Comparison of ENCODE assay signal across 1 cellular context in the genomic region with DNA sequence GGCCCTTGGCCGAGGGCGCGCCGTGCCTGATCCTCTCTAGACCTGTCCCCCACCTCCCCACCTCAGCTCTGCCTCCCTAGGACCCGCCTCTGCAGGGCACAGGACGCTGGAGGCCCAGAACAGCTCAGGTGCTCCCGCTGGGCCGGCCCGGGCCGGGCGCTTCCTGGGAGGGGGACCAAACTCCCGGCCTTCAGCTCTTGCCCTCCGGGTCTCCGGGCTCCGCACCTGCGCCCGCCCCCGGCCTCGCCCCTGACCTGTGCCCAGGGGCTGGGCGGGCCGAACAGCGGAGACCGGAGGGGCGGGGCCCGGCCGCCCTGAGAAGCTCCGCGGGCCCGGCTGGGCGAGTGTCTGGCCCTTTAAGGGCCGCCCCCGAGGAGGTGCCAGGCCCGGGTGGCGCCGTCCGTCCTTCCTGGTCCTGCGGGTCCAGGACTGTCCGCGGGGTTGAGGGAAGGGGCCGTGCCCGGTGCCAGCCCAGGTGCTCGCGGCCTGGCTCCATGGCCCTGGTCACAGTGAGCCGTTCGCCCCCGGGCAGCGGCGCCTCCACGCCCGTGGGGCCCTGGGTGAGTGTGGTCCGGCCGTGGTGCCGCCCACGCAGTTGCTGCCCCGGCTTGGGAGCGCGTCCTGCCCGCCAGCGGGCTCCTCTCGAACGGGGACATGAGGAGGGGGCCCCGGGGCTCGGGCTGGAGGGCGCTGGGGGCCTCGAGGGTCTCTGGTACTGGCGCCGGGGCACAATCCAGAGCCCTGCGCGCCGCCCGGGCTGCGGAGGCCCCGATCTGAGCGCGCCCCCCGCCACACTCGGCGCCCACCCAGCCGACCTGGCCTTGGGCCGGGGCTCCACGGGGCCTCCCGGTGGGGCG.
A peak's percentile ranks its signal among the peaks of the same experiment; 100 is the strongest.
TF ChIP-seq lines count a peak whose summit lies in the region.

A gene with protein sequence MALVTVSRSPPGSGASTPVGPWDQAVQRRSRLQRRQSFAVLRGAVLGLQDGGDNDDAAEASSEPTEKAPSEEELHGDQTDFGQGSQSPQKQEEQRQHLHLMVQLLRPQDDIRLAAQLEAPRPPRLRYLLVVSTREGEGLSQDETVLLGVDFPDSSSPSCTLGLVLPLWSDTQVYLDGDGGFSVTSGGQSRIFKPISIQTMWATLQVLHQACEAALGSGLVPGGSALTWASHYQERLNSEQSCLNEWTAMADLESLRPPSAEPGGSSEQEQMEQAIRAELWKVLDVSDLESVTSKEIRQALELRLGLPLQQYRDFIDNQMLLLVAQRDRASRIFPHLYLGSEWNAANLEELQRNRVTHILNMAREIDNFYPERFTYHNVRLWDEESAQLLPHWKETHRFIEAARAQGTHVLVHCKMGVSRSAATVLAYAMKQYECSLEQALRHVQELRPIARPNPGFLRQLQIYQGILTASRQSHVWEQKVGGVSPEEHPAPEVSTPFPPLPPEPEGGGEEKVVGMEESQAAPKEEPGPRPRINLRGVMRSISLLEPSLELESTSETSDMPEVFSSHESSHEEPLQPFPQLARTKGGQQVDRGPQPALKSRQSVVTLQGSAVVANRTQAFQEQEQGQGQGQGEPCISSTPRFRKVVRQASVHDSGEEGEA (plus strand): TSS at position 399 of the 857 bp plus-strand sequence. CDS start 96 bp downstream, at position 495.

TF ChIP-seq in HepG2, 621 proteins besides CTCF, POLR2A, EP300 and RAD21 (continued from another document and continues in another):
- TF ChIP-seq ZNF660 (CRISPR knock-in tag; IDR thresholded peaks at IDR 0.05; ENCODE audit: borderline replicate concordance, low read depth), result no peak
- TF ChIP-seq ZKSCAN8 (CRISPR knock-in tag; IDR thresholded peaks at IDR 0.05; ENCODE audit: borderline replicate concordance), result no peak
- no peak for TF ChIP-seq CEBPG (CRISPR knock-in tag; IDR thresholded peaks at IDR 0.05)
- TF ChIP-seq U2AF2 (IDR thresholded peaks at IDR 0.05; ENCODE audit: low read depth, low read length), result no peak
- TF ChIP-seq ZNF577 (CRISPR knock-in tag; IDR thresholded peaks at IDR 0.05; ENCODE audit: borderline replicate concordance, low read depth), result no peak
- no peak for TF ChIP-seq MAFF (IDR thresholded peaks at IDR 0.05; ENCODE audit: low read depth, low read length)
- TF ChIP-seq, protein P1, sequence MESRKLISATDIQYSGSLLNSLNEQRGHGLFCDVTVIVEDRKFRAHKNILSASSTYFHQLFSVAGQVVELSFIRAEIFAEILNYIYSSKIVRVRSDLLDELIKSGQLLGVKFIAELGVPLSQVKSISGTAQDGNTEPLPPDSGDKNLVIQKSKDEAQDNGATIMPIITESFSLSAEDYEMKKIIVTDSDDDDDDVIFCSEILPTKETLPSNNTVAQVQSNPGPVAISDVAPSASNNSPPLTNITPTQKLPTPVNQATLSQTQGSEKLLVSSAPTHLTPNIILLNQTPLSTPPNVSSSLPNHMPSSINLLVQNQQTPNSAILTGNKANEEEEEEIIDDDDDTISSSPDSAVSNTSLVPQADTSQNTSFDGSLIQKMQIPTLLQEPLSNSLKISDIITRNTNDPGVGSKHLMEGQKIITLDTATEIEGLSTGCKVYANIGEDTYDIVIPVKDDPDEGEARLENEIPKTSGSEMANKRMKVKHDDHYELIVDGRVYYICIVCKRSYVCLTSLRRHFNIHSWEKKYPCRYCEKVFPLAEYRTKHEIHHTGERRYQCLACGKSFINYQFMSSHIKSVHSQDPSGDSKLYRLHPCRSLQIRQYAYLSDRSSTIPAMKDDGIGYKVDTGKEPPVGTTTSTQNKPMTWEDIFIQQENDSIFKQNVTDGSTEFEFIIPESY (CRISPR knock-in tag; IDR thresholded peaks at IDR 0.05), result no peak
- TF ChIP-seq FOXA3 (CRISPR knock-in tag; IDR thresholded peaks at IDR 0.05), result no peak
- peak; percentile 47; the same call in 1 of the 2 replicates for TF ChIP-seq ZSCAN29 (CRISPR knock-in tag; conservative IDR thresholded peaks at IDR 0.05)
- TF ChIP-seq SMAD3 (CRISPR knock-in tag; IDR thresholded peaks at IDR 0.05), result no peak; the same call in 1 of the 2 replicates
- no peak; the same call in 1 of the 2 replicates for TF ChIP-seq TARDBP (CRISPR knock-in tag; IDR thresholded peaks at IDR 0.05)
- peak; percentile 29 for TF ChIP-seq YY1 (IDR thresholded peaks at IDR 0.05; ENCODE audit: insufficient read depth, insufficient replicate concordance, low read depth, low read length)
- no peak for TF ChIP-seq ZNF776 (CRISPR knock-in tag; IDR thresholded peaks at IDR 0.05)
- TF ChIP-seq PHF21A (CRISPR knock-in tag; IDR thresholded peaks at IDR 0.05), result peak; percentile 62
- TF ChIP-seq ZNF12 (CRISPR knock-in tag; IDR thresholded peaks at IDR 0.05), result no peak
- TF ChIP-seq, protein P2, sequence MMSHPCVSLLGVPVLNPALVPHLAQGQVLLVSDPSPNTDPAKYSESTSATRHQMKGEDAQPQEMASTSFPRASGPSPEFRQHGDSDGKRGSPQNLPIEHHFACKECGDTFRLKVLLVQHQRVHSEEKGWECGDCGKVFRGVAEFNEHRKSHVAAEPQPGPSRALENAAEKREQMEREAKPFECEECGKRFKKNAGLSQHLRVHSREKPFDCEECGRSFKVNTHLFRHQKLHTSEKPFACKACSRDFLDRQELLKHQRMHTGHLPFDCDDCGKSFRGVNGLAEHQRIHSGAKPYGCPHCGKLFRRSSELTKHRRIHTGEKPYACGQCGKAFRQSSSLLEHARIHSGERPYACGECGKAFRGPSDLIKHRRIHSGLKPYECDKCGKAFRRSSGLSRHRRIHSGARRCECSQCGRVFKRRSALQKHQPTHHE (CRISPR knock-in tag; IDR thresholded peaks at IDR 0.05; ENCODE audit: borderline replicate concordance), result peak; percentile 42; the same call in 1 of the 2 replicates
- TF ChIP-seq PCBP2 (optimal IDR thresholded peaks at IDR 0.05; ENCODE audit: low read depth, low read length, poor library complexity, severe bottlenecking), result no peak
- TF ChIP-seq, protein P3, sequence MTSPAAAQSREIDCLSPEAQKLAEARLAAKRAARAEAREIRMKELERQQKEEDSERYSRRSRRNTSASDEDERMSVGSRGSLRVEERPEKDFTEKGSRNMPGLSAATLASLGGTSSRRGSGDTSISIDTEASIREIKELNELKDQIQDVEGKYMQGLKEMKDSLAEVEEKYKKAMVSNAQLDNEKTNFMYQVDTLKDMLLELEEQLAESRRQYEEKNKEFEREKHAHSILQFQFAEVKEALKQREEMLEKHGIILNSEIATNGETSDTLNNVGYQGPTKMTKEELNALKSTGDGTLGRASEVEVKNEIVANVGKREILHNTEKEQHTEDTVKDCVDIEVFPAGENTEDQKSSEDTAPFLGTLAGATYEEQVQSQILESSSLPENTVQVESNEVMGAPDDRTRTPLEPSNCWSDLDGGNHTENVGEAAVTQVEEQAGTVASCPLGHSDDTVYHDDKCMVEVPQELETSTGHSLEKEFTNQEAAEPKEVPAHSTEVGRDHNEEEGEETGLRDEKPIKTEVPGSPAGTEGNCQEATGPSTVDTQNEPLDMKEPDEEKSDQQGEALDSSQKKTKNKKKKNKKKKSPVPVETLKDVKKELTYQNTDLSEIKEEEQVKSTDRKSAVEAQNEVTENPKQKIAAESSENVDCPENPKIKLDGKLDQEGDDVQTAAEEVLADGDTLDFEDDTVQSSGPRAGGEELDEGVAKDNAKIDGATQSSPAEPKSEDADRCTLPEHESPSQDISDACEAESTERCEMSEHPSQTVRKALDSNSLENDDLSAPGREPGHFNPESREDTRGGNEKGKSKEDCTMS (CRISPR knock-in tag; conservative IDR thresholded peaks at IDR 0.05), result no peak
- TF ChIP-seq POLR2G (IDR thresholded peaks at IDR 0.05; ENCODE audit: low read depth, low read length), result peak; percentile 57
- no peak for TF ChIP-seq SNAPC2 (CRISPR knock-in tag; IDR thresholded peaks at IDR 0.05)
- TF ChIP-seq SMARCC2 (IDR thresholded peaks at IDR 0.05), result no peak
- TF ChIP-seq, protein P4, sequence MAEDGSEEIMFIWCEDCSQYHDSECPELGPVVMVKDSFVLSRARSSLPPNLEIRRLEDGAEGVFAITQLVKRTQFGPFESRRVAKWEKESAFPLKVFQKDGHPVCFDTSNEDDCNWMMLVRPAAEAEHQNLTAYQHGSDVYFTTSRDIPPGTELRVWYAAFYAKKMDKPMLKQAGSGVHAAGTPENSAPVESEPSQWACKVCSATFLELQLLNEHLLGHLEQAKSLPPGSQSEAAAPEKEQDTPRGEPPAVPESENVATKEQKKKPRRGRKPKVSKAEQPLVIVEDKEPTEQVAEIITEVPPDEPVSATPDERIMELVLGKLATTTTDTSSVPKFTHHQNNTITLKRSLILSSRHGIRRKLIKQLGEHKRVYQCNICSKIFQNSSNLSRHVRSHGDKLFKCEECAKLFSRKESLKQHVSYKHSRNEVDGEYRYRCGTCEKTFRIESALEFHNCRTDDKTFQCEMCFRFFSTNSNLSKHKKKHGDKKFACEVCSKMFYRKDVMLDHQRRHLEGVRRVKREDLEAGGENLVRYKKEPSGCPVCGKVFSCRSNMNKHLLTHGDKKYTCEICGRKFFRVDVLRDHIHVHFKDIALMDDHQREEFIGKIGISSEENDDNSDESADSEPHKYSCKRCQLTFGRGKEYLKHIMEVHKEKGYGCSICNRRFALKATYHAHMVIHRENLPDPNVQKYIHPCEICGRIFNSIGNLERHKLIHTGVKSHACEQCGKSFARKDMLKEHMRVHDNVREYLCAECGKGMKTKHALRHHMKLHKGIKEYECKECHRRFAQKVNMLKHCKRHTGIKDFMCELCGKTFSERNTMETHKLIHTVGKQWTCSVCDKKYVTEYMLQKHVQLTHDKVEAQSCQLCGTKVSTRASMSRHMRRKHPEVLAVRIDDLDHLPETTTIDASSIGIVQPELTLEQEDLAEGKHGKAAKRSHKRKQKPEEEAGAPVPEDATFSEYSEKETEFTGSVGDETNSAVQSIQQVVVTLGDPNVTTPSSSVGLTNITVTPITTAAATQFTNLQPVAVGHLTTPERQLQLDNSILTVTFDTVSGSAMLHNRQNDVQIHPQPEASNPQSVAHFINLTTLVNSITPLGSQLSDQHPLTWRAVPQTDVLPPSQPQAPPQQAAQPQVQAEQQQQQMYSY (CRISPR knock-in tag; IDR thresholded peaks at IDR 0.05), result no peak
- no peak for TF ChIP-seq SRF (IDR thresholded peaks at IDR 0.05; ENCODE audit: low read depth, low read length)
- TF ChIP-seq, protein P5, sequence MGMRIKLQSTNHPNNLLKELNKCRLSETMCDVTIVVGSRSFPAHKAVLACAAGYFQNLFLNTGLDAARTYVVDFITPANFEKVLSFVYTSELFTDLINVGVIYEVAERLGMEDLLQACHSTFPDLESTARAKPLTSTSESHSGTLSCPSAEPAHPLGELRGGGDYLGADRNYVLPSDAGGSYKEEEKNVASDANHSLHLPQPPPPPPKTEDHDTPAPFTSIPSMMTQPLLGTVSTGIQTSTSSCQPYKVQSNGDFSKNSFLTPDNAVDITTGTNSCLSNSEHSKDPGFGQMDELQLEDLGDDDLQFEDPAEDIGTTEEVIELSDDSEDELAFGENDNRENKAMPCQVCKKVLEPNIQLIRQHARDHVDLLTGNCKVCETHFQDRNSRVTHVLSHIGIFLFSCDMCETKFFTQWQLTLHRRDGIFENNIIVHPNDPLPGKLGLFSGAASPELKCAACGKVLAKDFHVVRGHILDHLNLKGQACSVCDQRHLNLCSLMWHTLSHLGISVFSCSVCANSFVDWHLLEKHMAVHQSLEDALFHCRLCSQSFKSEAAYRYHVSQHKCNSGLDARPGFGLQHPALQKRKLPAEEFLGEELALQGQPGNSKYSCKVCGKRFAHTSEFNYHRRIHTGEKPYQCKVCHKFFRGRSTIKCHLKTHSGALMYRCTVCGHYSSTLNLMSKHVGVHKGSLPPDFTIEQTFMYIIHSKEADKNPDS (CRISPR knock-in tag; IDR thresholded peaks at IDR 0.05), result 0 out of 2 replicates have a peak, but pooled peaks have one; percentile 63
- TF ChIP-seq, protein P6, sequence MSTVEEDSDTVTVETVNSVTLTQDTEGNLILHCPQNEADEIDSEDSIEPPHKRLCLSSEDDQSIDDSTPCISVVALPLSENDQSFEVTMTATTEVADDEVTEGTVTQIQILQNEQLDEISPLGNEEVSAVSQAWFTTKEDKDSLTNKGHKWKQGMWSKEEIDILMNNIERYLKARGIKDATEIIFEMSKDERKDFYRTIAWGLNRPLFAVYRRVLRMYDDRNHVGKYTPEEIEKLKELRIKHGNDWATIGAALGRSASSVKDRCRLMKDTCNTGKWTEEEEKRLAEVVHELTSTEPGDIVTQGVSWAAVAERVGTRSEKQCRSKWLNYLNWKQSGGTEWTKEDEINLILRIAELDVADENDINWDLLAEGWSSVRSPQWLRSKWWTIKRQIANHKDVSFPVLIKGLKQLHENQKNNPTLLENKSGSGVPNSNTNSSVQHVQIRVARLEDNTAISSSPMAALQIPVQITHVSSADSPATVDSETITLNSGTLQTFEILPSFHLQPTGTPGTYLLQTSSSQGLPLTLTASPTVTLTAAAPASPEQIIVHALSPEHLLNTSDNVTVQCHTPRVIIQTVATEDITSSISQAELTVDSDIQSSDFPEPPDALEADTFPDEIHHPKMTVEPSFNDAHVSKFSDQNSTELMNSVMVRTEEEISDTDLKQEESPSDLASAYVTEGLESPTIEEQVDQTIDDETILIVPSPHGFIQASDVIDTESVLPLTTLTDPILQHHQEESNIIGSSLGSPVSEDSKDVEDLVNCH (CRISPR knock-in tag; IDR thresholded peaks at IDR 0.05), result no peak
- TF ChIP-seq FOXJ3 (CRISPR knock-in tag; IDR thresholded peaks at IDR 0.05; ENCODE audit: borderline replicate concordance), result no peak
- no peak for TF ChIP-seq SSRP1 (CRISPR knock-in tag; IDR thresholded peaks at IDR 0.05)
- TF ChIP-seq MAFK (conservative IDR thresholded peaks at IDR 0.05 in 1 of 2, IDR thresholded peaks at IDR 0.05 in 1 of 2; ENCODE audit: low read length in 2 of 2), result no peak
- no peak for TF ChIP-seq ZNF550 (CRISPR knock-in tag; IDR thresholded peaks at IDR 0.05; ENCODE audit: borderline replicate concordance)
